8 cellular contexts compared by ENCODE assay signal in the genomic region with DNA sequence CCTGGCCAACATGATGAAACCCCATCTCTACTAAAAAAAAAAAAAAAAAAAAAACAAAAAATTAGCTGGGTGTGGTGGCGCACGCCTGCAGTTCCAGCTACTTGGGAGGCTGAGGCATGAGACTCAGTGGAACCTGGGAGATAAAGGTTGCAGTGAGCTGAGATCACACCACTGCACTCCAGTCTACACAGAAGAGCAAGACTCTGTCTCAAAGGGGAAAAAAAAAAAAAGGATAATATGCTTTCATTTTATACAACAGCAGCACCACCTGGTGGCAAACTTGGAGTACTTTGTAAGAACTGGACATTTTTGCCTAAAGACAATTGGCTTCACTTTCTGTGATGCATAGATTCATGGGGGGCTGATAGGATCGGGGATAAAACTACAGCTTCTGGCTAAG. TPM values are rescaled to one million over a fixed set of nuclear protein-coding genes. Genes with fewer than 3 reads are reported as not detected.
DNase-seq lines count a peak whose midpoint lies in the region; ATAC-seq, FAIRE-seq and TF ChIP-seq lines count a peak whose summit lies in the region.

No MANE protein-coding gene starts in this region.

- no peak for TF ChIP-seq POLR2A in GM12878 (IDR thresholded peaks at IDR 0.05; ENCODE audit: low read depth, low read length)

- no peaks in the 10 kb centered on the region for H3K9me3 ChIP-seq in T-helper 17 cell (ENCODE audit: control insufficient read depth, low read length, poor library complexity, severe bottlenecking)
- no peaks in the 10 kb centered on the region for H3K9me3 ChIP-seq in GM12878 (replicated peaks; ENCODE audit: control insufficient read depth, insufficient read depth, low read length)

- peaks cover 18% of the 10 kb centered on the region for H3K36me3 ChIP-seq in GM06990 (ENCODE audit: control insufficient read depth, insufficient read depth, low read length)
- H3K36me3 ChIP-seq in GM12878 (ENCODE audit: control insufficient read depth in 2 of 2, insufficient read depth in 2 of 2, low read length in 1 of 2): peaks cover 15% of the 10 kb centered on the region in 2 experiments; a peak in 3 of 4 replicates

- WGBS in GM12878 (ENCODE audit: insufficient coverage, insufficient replicate concordance, low lambda C conversion rate, missing lambda C conversion rate): 59% methylated on average over 3 of the region's 3 CpGs

- CTCF ChIA-PET in GM12878 (lab: Yijun Ruan, JAX): interaction anchor here (0.5 to 5.3 kb wide), 44 partner anchors 9 to 1891 kb away, joined by 3 to 55 read pairs (median 4); a partner anchor contains a TSS

- H3K27me3 Mint-ChIP-seq in T-helper 17 cell: no peaks in the 10 kb centered on the region

- H3K9ac ChIP-seq in GM12878 (ENCODE audit: control insufficient read depth, insufficient read depth, low read length): no peak overlapping the region

- peak; percentile 86 for FAIRE-seq in GM12878 (lab: Jason Lieb, UNC)

- no peaks in the 10 kb centered on the region; the same call in 1 of the 2 replicates for H3K4me1 ChIP-seq in GM12878 (ENCODE audit: control insufficient read depth, insufficient read depth, low read length)

- H3K27me3 ChIP-seq in GM06990 (replicated peaks; ENCODE audit: control insufficient read depth, insufficient read depth, low read length) (no peaks in the 10 kb centered on the region), GM12878 (replicated peaks in 1 of 2; ENCODE audit: control insufficient read depth in 2 of 2, insufficient read depth in 2 of 2, low read length in 1 of 2) (no peaks in the 10 kb centered on the region)

- peaks cover 11% of the 10 kb centered on the region for H3K4me1 Mint-ChIP-seq in T-helper 17 cell

- TF ChIP-seq RAD21 in GM12878 (IDR thresholded peaks at IDR 0.05; ENCODE audit: insufficient read depth, low read depth, low read length): peak; percentile 80

- in situ Hi-C loops in GM12878 (cut with MboI): loop anchor here (5.0 kb wide), 4 partner anchors 222 to 602 kb away; a partner anchor contains a TSS

- SMC1A ChIA-PET in GM12878 (lab: Charles Lee; ENCODE audit: uncharacterized antibody, unreplicated experiment): interaction anchor here (0.6 to 4.7 kb wide), 20 partner anchors 8 to 595 kb away, joined by 3 to 27 read pairs (median 4); a partner anchor contains a TSS

- no peak overlapping the region for H3K4me3 Mint-ChIP-seq in T-helper 17 cell

- H2AFZ ChIP-seq in GM12878 (ENCODE audit: control insufficient read depth, low read depth, low read length): no peak overlapping the region

- no peak overlapping the region for H3K27ac Mint-ChIP-seq in T-helper 17 cell

- intact Hi-C loops in GM12878 (cut with micrococcal nuclease; ENCODE audit: unreplicated experiment): loop anchor here (1.0 to 5.0 kb wide), 5 partner anchors 129 to 595 kb away; no protein-coding TSS in a partner anchor

- peaks cover 3% of the 10 kb centered on the region for H3K36me3 Mint-ChIP-seq in T-helper 17 cell (ENCODE audit: low read depth)

- H3K27ac ChIP-seq in GM12878 (ENCODE audit: control insufficient read depth, insufficient read depth): no peak overlapping the region

- POLR2A ChIA-PET in GM12878 (lab: Charles Lee): interaction anchor here (0.7 to 1.8 kb wide), 2 partner anchors 10 to 280 kb away, joined by 6 to 7 read pairs; no protein-coding TSS in a partner anchor

- peaks cover 14% of the 10 kb centered on the region for H3K79me2 ChIP-seq in GM12878 (ENCODE audit: control insufficient read depth, insufficient read depth, low read length)

- peak; percentile 73 for ATAC-seq in T-helper 17 cell
- peak; percentile 83 for ATAC-seq in GM12878
- ATAC-seq in GM18502 (IDR thresholded peaks at IDR 0.05; ENCODE audit: poor library complexity, unreplicated experiment): no peak
- ATAC-seq in GM18498 (IDR thresholded peaks at IDR 0.05; ENCODE audit: unreplicated experiment): no peak

- no peak for DNase-seq in GM06990 (ENCODE audit: extremely low read depth, insufficient read length)
- DNase-seq in NCI-H128 (lab: John Stamatoyannopoulos, UW; ENCODE audit: unreplicated experiment): peak; percentile 59
- peak; percentile 39 to 54 (median 43) for DNase-seq in T-helper 17 cell
- no peak for DNase-seq in GM12878 (ENCODE audit: low read depth, low spot score)
- peak; percentile 70 for DNase-seq in iris pigment epithelial cell (ENCODE audit: low read depth)
- peak; percentile 62 for DNase-seq in stimulated activated CD4-positive, alpha-beta T cell treated with anti-CD3 and anti-CD28 coated beads, Interleukin-4, amount 100 ng/mL, for 1 hour

- no peak for TF ChIP-seq EP300 in GM12878 (IDR thresholded peaks at IDR 0.05; ENCODE audit: borderline replicate concordance in 1 of 2, control insufficient read depth in 1 of 2, low read depth in 2 of 2, low read length in 2 of 2)

- BruUV-seq in GM12878 (replicated peaks; lab: Mats Ljungman, UMichigan): no TSS peak

- TF ChIP-seq CTCF in GM06990 (IDR thresholded peaks at IDR 0.05; ENCODE audit: insufficient read depth, low read length, poor library complexity, severe bottlenecking): peak; percentile 65
- peak; percentile 56 to 69 (median 57); a peak in 5 of 6 replicates for TF ChIP-seq CTCF in GM12878 (IDR thresholded peaks at IDR 0.05 in 2 of 3, conservative IDR thresholded peaks at IDR 0.05 in 1 of 3; ENCODE audit: control insufficient read depth in 2 of 3, extremely low read depth in 1 of 3, insufficient read depth in 1 of 3, low read depth in 3 of 3, low read length in 3 of 3)

- RAD21 ChIA-PET in GM12878 (lab: Charles Lee; ENCODE audit: unreplicated experiment): interaction anchor here (0.7 to 3.7 kb wide), 15 partner anchors 10 to 1402 kb away, joined by 3 to 26 read pairs (median 4); no protein-coding TSS in a partner anchor

- H4K20me1 ChIP-seq in GM12878 (ENCODE audit: control insufficient read depth, insufficient read depth): no peaks in the 10 kb centered on the region

- no peak overlapping the region for H3K4me3 ChIP-seq in GM06990 (replicated peaks; ENCODE audit: low read depth, low read length)
- H3K4me3 ChIP-seq in GM12878: no peak overlapping the region

- H3K4me2 ChIP-seq in GM12878 (ENCODE audit: control insufficient read depth, insufficient read depth): no peak overlapping the region

TF ChIP-seq in GM12878, 131 proteins besides CTCF, POLR2A, EP300 and RAD21 (continues in another document):
- no peak for TF ChIP-seq MXI1 (IDR thresholded peaks at IDR 0.05; ENCODE audit: low read depth, low read length)

RNA-seq across cellular contexts. Expression of a gene that starts 8.5 kb away (rescaled TPM):
- total RNA-seq in T-helper 17 cell: 10 to 100 TPM; 66.1 to 68.5 TPM
- total RNA-seq in GM12878 (2013; cell fraction: nucleolus; rRNA removed): 47.3 and 60.4 TPM in 2 replicates
- total RNA-seq in GM12878 (2014; rRNA removed): 42.0 and 44.1 TPM in 2 replicates
- total RNA-seq in GM12878 (2014; rRNA removed; fragmentation: Illumina TruSeq; extraction: Trizol): 91.6 and 93.4 TPM in 2 replicates
- 130 and 133 TPM in 2 replicates for total RNA-seq in GM12878 (2021)
- 55.6 TPM for polyA plus RNA-seq in GM12878 (2011; ENCODE audit: low read depth)
- polyA plus RNA-seq in GM12878 (2011; rRNA removed): 78.0 and 121 TPM in 2 replicates
- polyA plus RNA-seq in GM12878 (2011; cell fraction: cytosol; rRNA removed): 164 and 178 TPM in 2 replicates
- polyA plus RNA-seq in GM12878 (2011; cell fraction: nucleus; rRNA removed): 64.6 and 64.7 TPM in 2 replicates
- polyA plus RNA-seq in GM12878 (2012): 67.6 and 70.3 TPM in 2 replicates
- 136 and 159 TPM in 2 replicates for polyA plus RNA-seq in GM12878 (2014; fragmentation: Illumina TruSeq; extraction: Trizol)
- polyA plus RNA-seq in GM12878 (2014; fragmentation: Nextera tagmentation; extraction: Ambion mirVana): 10 to 100 TPM; 18.5 to 52.7 TPM
- 146 and 153 TPM in 2 replicates for polyA plus RNA-seq in GM12878 (2014; rRNA removed)
- 100 to 1,000 TPM; 101 to 103 TPM for polyA plus RNA-seq in GM12878 (2016; fragmentation: Nextera tagmentation; extraction: Ambion mirVana)
- 65.8 and 129 TPM in 2 replicates for polyA minus RNA-seq in GM12878 (2011; rRNA and poly(A)+ RNA removed)
- 37.8 and 41.9 TPM in 2 replicates for polyA minus RNA-seq in GM12878 (2011; cell fraction: cytosol; rRNA and poly(A)+ RNA removed)
- 14.6 and 21.5 TPM in 2 replicates for polyA minus RNA-seq in GM12878 (2011; cell fraction: nucleus; rRNA and poly(A)+ RNA removed)

RNA-seq across cellular contexts. Expression of a gene that starts 8.6 kb away (rescaled TPM):
- 10 to 100 TPM; 29.4 to 47.2 TPM for total RNA-seq in T-helper 17 cell
- total RNA-seq in GM12878 (2013; cell fraction: nucleolus; rRNA removed): 38.2 and 39.3 TPM in 2 replicates
- 32.4 and 34.6 TPM in 2 replicates for total RNA-seq in GM12878 (2014; rRNA removed)
- 30.9 and 32.5 TPM in 2 replicates for total RNA-seq in GM12878 (2014; rRNA removed; fragmentation: Illumina TruSeq; extraction: Trizol)
- total RNA-seq in GM12878 (2021): 80.9 and 82.2 TPM in 2 replicates
- 37.1 TPM for polyA plus RNA-seq in GM12878 (2011; ENCODE audit: low read depth)
- polyA plus RNA-seq in GM12878 (2011; rRNA removed): 84.0 and 101 TPM in 2 replicates
- polyA plus RNA-seq in GM12878 (2011; cell fraction: cytosol; rRNA removed): 78.8 and 86.9 TPM in 2 replicates
- 75.7 and 80.1 TPM in 2 replicates for polyA plus RNA-seq in GM12878 (2011; cell fraction: nucleus; rRNA removed)
- polyA plus RNA-seq in GM12878 (2012): 38.1 and 42.2 TPM in 2 replicates
- 97.7 and 111 TPM in 2 replicates for polyA plus RNA-seq in GM12878 (2014; fragmentation: Illumina TruSeq; extraction: Trizol)
- 10 to 100 TPM; 52.5 to 85.8 TPM for polyA plus RNA-seq in GM12878 (2014; fragmentation: Nextera tagmentation; extraction: Ambion mirVana)
- polyA plus RNA-seq in GM12878 (2014; rRNA removed): 67.5 and 73.4 TPM in 2 replicates
- polyA plus RNA-seq in GM12878 (2016; fragmentation: Nextera tagmentation; extraction: Ambion mirVana): 100 to 1,000 TPM; 126 to 131 TPM
- 133 and 164 TPM in 2 replicates for polyA minus RNA-seq in GM12878 (2011; rRNA and poly(A)+ RNA removed)
- 25.5 and 45.0 TPM in 2 replicates for polyA minus RNA-seq in GM12878 (2011; cell fraction: cytosol; rRNA and poly(A)+ RNA removed)
- 21.5 and 43.9 TPM in 2 replicates for polyA minus RNA-seq in GM12878 (2011; cell fraction: nucleus; rRNA and poly(A)+ RNA removed)

RNA-seq across cellular contexts. Expression of a gene that starts 18.4 kb away (rescaled TPM):
- total RNA-seq in T-helper 17 cell (1 to 10 TPM; 3.0 to 3.5 TPM), GM12878 (2014; rRNA removed) (0.06 TPM in 1 of 2 replicates, not detected in the other), GM12878 (2014; rRNA removed; fragmentation: Illumina TruSeq; extraction: Trizol) (0.05 and 0.13 TPM in 2 replicates), GM12878 (2021) (0.32 and 0.56 TPM in 2 replicates)
- total RNA-seq in GM12878 (2013; cell fraction: nucleolus; rRNA removed): 0.51 and 0.84 TPM in 2 replicates
- polyA plus RNA-seq in GM12878 (2011; ENCODE audit: low read depth): 0.21 TPM
- polyA plus RNA-seq in GM12878 (2011; rRNA removed) (0.22 TPM in 2 replicates), GM12878 (2014; fragmentation: Illumina TruSeq; extraction: Trizol) (0.16 and 0.19 TPM in 2 replicates), GM12878 (2014; fragmentation: Nextera tagmentation; extraction: Ambion mirVana) (under 1 TPM in 1 of 2 experiments, not detected in 1; 0.09 TPM), GM12878 (2014; rRNA removed) (0.18 and 0.36 TPM in 2 replicates), GM12878 (2016; fragmentation: Nextera tagmentation; extraction: Ambion mirVana) (under 1 TPM in 1 of 2 experiments, not detected in 1; 0.48 TPM)
- polyA plus RNA-seq in GM12878 (2011; cell fraction: cytosol; rRNA removed): 0.19 and 0.25 TPM in 2 replicates
- 0.60 and 0.82 TPM in 2 replicates for polyA plus RNA-seq in GM12878 (2011; cell fraction: nucleus; rRNA removed)
- polyA plus RNA-seq in GM12878 (2012): 0.12 and 0.17 TPM in 2 replicates
- polyA minus RNA-seq in GM12878 (2011; rRNA and poly(A)+ RNA removed): 0.15 and 0.46 TPM in 2 replicates
- polyA minus RNA-seq in GM12878 (2011; cell fraction: cytosol; rRNA and poly(A)+ RNA removed): 0.40 TPM in 1 of 2 replicates, not detected in the other
- polyA minus RNA-seq in GM12878 (2011; cell fraction: nucleus; rRNA and poly(A)+ RNA removed): 0.19 and 0.24 TPM in 2 replicates

Comparison
In these comparisons a context has a peak if more than half of its experiments do, and no peak if none do; other contexts are left out.
1. DNase-seq: peak in NCI-H128 (single experiment), T-helper 17 cell (3 of 3), iris pigment epithelial cell (single experiment) and stimulated activated CD4-positive, alpha-beta T cell treated with anti-CD3 and anti-CD28 coated beads, Interleukin-4, amount 100 ng/mL, for 1 hour (single experiment); none in GM06990 (single experiment) and GM12878 (single experiment).
2. ATAC-seq: peak in T-helper 17 cell (single experiment) and GM12878 (single experiment); none in GM18502 (single experiment) and GM18498 (single experiment).